8 cellular contexts compared by ENCODE assay signal in genomic region chr2:25341753-25342371, GRCh38. TPM values are rescaled to one million over a fixed set of nuclear protein-coding genes. Genes with fewer than 3 reads are reported as not detected.
A peak's percentile ranks its signal among the peaks of the same experiment; 100 is the strongest.
DNase-seq lines count a peak whose midpoint lies in the region; ATAC-seq and TF ChIP-seq lines count a peak whose summit lies in the region.

TSS of gene DNMT3A (minus strand) at chr2:25341925. CDS start at chr2:25313984, 27,941 bp downstream.

- DNase-seq in Ammon's horn (ENCODE audit: low spot score) = peak; percentile 90
- peak; percentile 27 to 37 for DNase-seq in NOMO-1 (lab: John Stamatoyannopoulos, UW; ENCODE audit: unreplicated experiment in 2 of 2)
- peak; percentile 52 to 72 for DNase-seq in activated T-cell treated with anti-CD3 and anti-CD28 coated beads, Interleukin-2, amount 50 U/mL, for 48 hours
- no peak for DNase-seq in esophagus muscularis mucosa (ENCODE audit: extremely low spot score)
- peak; percentile 74 for DNase-seq in stomach

- TF ChIP-seq CTCF in esophagus muscularis mucosa (IDR thresholded peaks at IDR 0.05) (no peak), stomach (IDR thresholded peaks at IDR 0.05) (no peak)

- peak within 1 kb of the TSS; percentile 80 to 95 (median 82) for H3K4me3 ChIP-seq in esophagus muscularis mucosa
- peak within 1 kb of the TSS; percentile 63 to 64 for H3K4me3 ChIP-seq in mucosa of rectum (ENCODE audit: low read length in 2 of 2)
- H3K4me3 ChIP-seq in stomach = peak within 1 kb of the TSS; percentile 73 to 96 (median 80)

- H3K27ac ChIP-seq in esophagus muscularis mucosa (replicated peaks in 1 of 4) (peak within 1 kb of the TSS; percentile 87 to 90 (median 88)), mucosa of rectum (ENCODE audit: low read depth in 2 of 2, low read length in 2 of 2) (peak within 1 kb of the TSS; percentile 55 to 58), stomach (peak within 1 kb of the TSS; percentile 76 to 91 (median 88))

- TF ChIP-seq EP300 in esophagus muscularis mucosa (IDR thresholded peaks at IDR 0.05) (no peak), stomach (IDR thresholded peaks at IDR 0.05) (no peak)

- H3K36me3 ChIP-seq in esophagus muscularis mucosa (no peaks in the 10 kb centered on the region), mucosa of rectum (ENCODE audit: control insufficient read depth in 2 of 2, insufficient read depth in 2 of 2, low read length in 2 of 2) (no peaks in the 10 kb centered on the region), stomach (no peaks in the 10 kb centered on the region)

- peak; percentile 31 for ATAC-seq in GM19035 (IDR thresholded peaks at IDR 0.05; ENCODE audit: unreplicated experiment)
- ATAC-seq in HG03175 (IDR thresholded peaks at IDR 0.05; ENCODE audit: unreplicated experiment) = peak; percentile 26

- no peak for TF ChIP-seq POLR2A in esophagus muscularis mucosa (IDR thresholded peaks at IDR 0.05; ENCODE audit: low read depth)
- TF ChIP-seq POLR2A in stomach (IDR thresholded peaks at IDR 0.05) = no peak

- WGBS in esophagus muscularis mucosa = no CpG with 5 or more reads among the region's 100 CpGs
- 0% methylated on average over 6 to 96 of the region's 100 CpGs; no CpG with 5 or more reads in 1 of the 5 donors for WGBS in stomach, 5 donors

- H3K27me3 ChIP-seq in esophagus muscularis mucosa (no peaks in the 10 kb centered on the region), mucosa of rectum (ENCODE audit: control insufficient read depth in 2 of 2, insufficient read depth in 2 of 2, low read length in 2 of 2) (no peaks in the 10 kb centered on the region), stomach (no peaks in the 10 kb centered on the region)

- peak within 1 kb of the TSS; percentile 32 to 48 for H3K9ac ChIP-seq in mucosa of rectum (ENCODE audit: low read depth in 1 of 2, low read length in 2 of 2)

- H3K4me1 ChIP-seq in esophagus muscularis mucosa (peaks cover 36 to 45% (median 44%) of the 10 kb centered on the region in 4 donors), mucosa of rectum (ENCODE audit: control insufficient read depth in 2 of 2, insufficient read depth in 2 of 2, low read length in 2 of 2) (peaks cover 9 to 11% of the 10 kb centered on the region in 2 donors), stomach (peaks cover 33 to 49% (median 41%) of the 10 kb centered on the region in 4 donors)

- H3K9me3 ChIP-seq in esophagus muscularis mucosa (no peaks in the 10 kb centered on the region), mucosa of rectum (ENCODE audit: control insufficient read depth in 2 of 2, low read length in 2 of 2) (no peaks in the 10 kb centered on the region), stomach (no peaks in the 10 kb centered on the region)

- intact Hi-C loops in esophagus muscularis mucosa (cut with DNase I) = loop anchor here (2.0 kb wide), 2 partner anchors 35 to 63 kb away; no protein-coding TSS in a partner anchor
- intact Hi-C loops in stomach (cut with DNase I; ENCODE audit: low total_unique reads) = no loop called here

RNA-seq across cellular contexts. Expression of gene DNMT3A, which starts in this region (rescaled TPM):
- total RNA-seq in esophagus muscularis mucosa = 10 to 100 TPM; 11.3 to 29.5 (median 16.9) TPM
- total RNA-seq in stomach = 10 to 100 TPM in 4 of 5 donors, 1 to 10 TPM in 1; 6.4 to 47.4 (median 21.9) TPM
- 10 to 100 TPM in 1 of 3 donors, 1 to 10 TPM in 2; 3.4 to 10.1 (median 5.1) TPM for polyA plus RNA-seq in stomach
